Comparison of ENCODE assay signal across 11 cellular contexts in the genomic region with DNA sequence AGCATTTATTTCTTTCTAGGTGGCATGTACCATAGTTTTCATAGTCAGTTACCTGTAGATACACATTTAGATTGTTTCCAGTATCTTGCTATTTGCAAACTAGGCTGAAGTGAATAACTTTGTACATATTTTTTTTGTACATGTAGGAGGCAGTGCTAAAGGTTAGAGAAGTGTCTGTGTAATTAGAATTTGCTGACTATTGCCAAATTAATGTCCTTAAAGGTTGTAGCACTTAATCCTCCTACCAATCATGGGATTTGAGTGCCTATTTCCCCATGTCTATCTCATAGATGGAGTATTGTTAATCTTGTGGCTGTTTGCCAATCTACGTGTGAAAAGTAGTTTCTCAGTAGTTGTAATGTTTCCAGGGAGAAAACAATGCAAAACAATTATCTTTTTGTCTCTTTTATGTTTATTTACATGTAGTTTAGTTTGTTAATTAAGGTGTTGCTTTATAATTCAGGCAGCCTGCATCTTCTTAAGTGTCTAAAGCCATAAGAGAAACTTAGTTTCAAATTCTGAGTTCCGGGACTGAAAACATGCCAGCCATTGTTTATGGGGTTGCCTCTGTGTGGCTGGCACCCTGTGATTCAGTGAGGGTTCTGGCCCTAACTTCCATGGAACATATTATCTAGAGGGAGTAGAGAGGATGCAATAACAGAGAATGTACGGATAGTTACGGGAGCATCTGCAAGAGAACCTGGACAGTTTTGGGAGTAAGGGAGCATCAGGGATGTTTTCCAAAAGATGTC.
DNase-seq lines count a peak whose midpoint lies in the region; ATAC-seq and TF ChIP-seq lines count a peak whose summit lies in the region.
"Had no signal": no experiment of that assay in that cellular context is flagged by ENCODE, and none has a peak within 500 bp of the region (broad histone marks: within the 10 kb centered on the region; RNA-seq: fewer than 3 reads in every experiment).

No MANE protein-coding gene starts in this region.

- peaks cover 54% of the 10 kb centered on the region for H3K4me1 ChIP-seq in ACC112 (ENCODE audit: control insufficient read depth, insufficient read depth, low read length, unreplicated experiment)
- peaks cover 12% of the 10 kb centered on the region for H3K4me1 ChIP-seq in PC-3 (ENCODE audit: insufficient read depth, low read length)

- H3K27me3 Mint-ChIP-seq in osteocyte (ENCODE audit: unreplicated experiment) (no peaks in the 10 kb centered on the region), immature natural killer cell (ENCODE audit: low read depth in 3 of 3) (peaks cover 0 to 3% (median 0%) of the 10 kb centered on the region in 3 donors)

- CTCF ChIA-PET in PC-3 (lab: Charles Lee) = no interaction called here

- H3K4me3 Mint-ChIP-seq in osteocyte (ENCODE audit: unreplicated experiment) = no peak overlapping the region
- no peak overlapping the region for H3K4me3 Mint-ChIP-seq in immature natural killer cell

- H3K9ac ChIP-seq in PC-3 (ENCODE audit: low read length) = no peak overlapping the region

- H3K9me3 ChIP-seq in WERI-Rb-1 (ENCODE audit: severe bottlenecking) (no peaks in the 10 kb centered on the region), PC-3 (ENCODE audit: low read length) (no peaks in the 10 kb centered on the region)

- no peaks in the 10 kb centered on the region for H3F3A ChIP-seq in PC-3 (ENCODE audit: low read length, unreplicated experiment)

- H3K36me3 Mint-ChIP-seq in osteocyte (ENCODE audit: unreplicated experiment) (no peaks in the 10 kb centered on the region), immature natural killer cell (no peaks in the 10 kb centered on the region)

- no TSS peak for BruUV-seq in PC-3 (replicated peaks; lab: Mats Ljungman, UMichigan)

- H4K20me1 ChIP-seq in PC-3 (ENCODE audit: low read length) = no peaks in the 10 kb centered on the region

- H3K4me2 ChIP-seq in PC-3 (ENCODE audit: low read length) = no peak overlapping the region

- no peak for ATAC-seq in PC-3

- H3K4me1 Mint-ChIP-seq in osteocyte (ENCODE audit: unreplicated experiment) = peaks cover 54% of the 10 kb centered on the region
- peaks cover 57 to 80% of the 10 kb centered on the region in 2 donors for H3K4me1 Mint-ChIP-seq in immature natural killer cell

- intact Hi-C loops in PC-3 (cut with micrococcal nuclease) = no loop called here

- no peak overlapping the region for H2AFZ ChIP-seq in ACC112 (ENCODE audit: low read length, unreplicated experiment)
- H2AFZ ChIP-seq in PC-3 (ENCODE audit: low read length) = no peak overlapping the region

- H3K79me2 ChIP-seq in ACC112 (ENCODE audit: control insufficient read depth, insufficient read depth, low read length, unreplicated experiment) (peaks cover 62% of the 10 kb centered on the region), PC-3 (ENCODE audit: low read length) (peaks cover 5% of the 10 kb centered on the region; the same call in 1 of the 2 replicates)

- H3K27ac Mint-ChIP-seq in osteocyte (ENCODE audit: unreplicated experiment) (peak overlapping the region; percentile 68), immature natural killer cell (peak overlapping the region in 3 of 6 donors; percentile 1 to 18 (median 8))

- no peaks in the 10 kb centered on the region for H3K9me3 Mint-ChIP-seq in osteocyte (ENCODE audit: unreplicated experiment)
- no peaks in the 10 kb centered on the region for H3K9me3 Mint-ChIP-seq in immature natural killer cell

- H3K27ac ChIP-seq in ACC112 (ENCODE audit: low read depth, low read length) (peak overlapping the region; percentile 82), WERI-Rb-1 (peak overlapping the region; percentile 41), PC-3 (ENCODE audit: low read length) (no peak overlapping the region)

- TF ChIP-seq CTCF in WERI-Rb-1 (IDR thresholded peaks at IDR 0.05; ENCODE audit: low read depth, low read length) (no peak), fibroblast of pulmonary artery (IDR thresholded peaks at IDR 0.05; ENCODE audit: low read length, missing control alignments) (no peak), osteocyte (IDR thresholded peaks at IDR 0.05) (no peak), PC-3 (conservative IDR thresholded peaks at IDR 0.05; ENCODE audit: low read depth, low read length) (no peak)

- POLR2A ChIA-PET in PC-3 (lab: Charles Lee; ENCODE audit: unreplicated experiment) = no interaction called here

- no peaks in the 10 kb centered on the region for H3K36me3 ChIP-seq in ACC112 (ENCODE audit: insufficient read depth, low read length)
- H3K36me3 ChIP-seq in WERI-Rb-1 = no peaks in the 10 kb centered on the region; the same call in 1 of the 2 replicates
- no peaks in the 10 kb centered on the region for H3K36me3 ChIP-seq in PC-3 (ENCODE audit: low read depth, low read length)
- H3K36me3 ChIP-seq: brain microvascular endothelial cell had no signal

- DNase-seq in WERI-Rb-1 (no peak), fibroblast of pulmonary artery (ENCODE audit: low read depth) (peak; percentile 42), osteocyte (ENCODE audit: extremely low spot score, unreplicated experiment) (no peak), immature natural killer cell (no peak), PC-3 (no peak)
- DNase-seq in effector CD8-positive, alpha-beta T cell (lab: John Stamatoyannopoulos, UW) = no peak
- DNase-seq in stimulated activated CD4-positive, alpha-beta T cell treated with anti-CD3 and anti-CD28 coated beads, Interleukin-4, amount 100 ng/mL, for 1 hour = no peak
- DNase-seq: brain microvascular endothelial cell; NCI-H1694; stimulated activated CD8-positive, alpha-beta memory T cell treated with anti-CD3 and anti-CD28 coated beads, Interleukin-4, amount 100 ng/mL, for 48 hours had no signal

- H3K9me2 ChIP-seq in PC-3 (replicated peaks; ENCODE audit: low read length) = no peaks in the 10 kb centered on the region

- H3K27me3 ChIP-seq in ACC112 (ENCODE audit: insufficient read depth, low read length) (no peaks in the 10 kb centered on the region), WERI-Rb-1 (ENCODE audit: insufficient read depth, low read depth, severe bottlenecking) (no peaks in the 10 kb centered on the region), PC-3 (ENCODE audit: low read length) (no peaks in the 10 kb centered on the region)
- H3K27me3 ChIP-seq: brain microvascular endothelial cell had no signal

- H3K4me3 ChIP-seq in ACC112 (ENCODE audit: low read depth, low read length) = peak overlapping the region; percentile 46
- no peak overlapping the region for H3K4me3 ChIP-seq in WERI-Rb-1 (ENCODE audit: low read depth, low read length)
- no peak overlapping the region for H3K4me3 ChIP-seq in fibroblast of pulmonary artery (replicated peaks; ENCODE audit: low read depth, low read length)
- no peak overlapping the region for H3K4me3 ChIP-seq in PC-3 (ENCODE audit: low read length)
